1 cellular context compared by ENCODE assay signal in genomic region chr3:175199961-175200360, GRCh38.
TF ChIP-seq lines count a peak whose summit lies in the region.

No MANE protein-coding gene starts in this region.

TF ChIP-seq in GM23338, 12 proteins besides CTCF, POLR2A, EP300 and RAD21 (continued from another document):
- TF ChIP-seq EZH2 (IDR thresholded peaks at IDR 0.05; ENCODE audit: low read depth, unreplicated experiment) (no peak), POLR2AphosphoS5 (IDR thresholded peaks at IDR 0.05; ENCODE audit: low read depth) (no peak), JUNB (IDR thresholded peaks at IDR 0.05; ENCODE audit: unreplicated experiment) (no peak), NANOG (IDR thresholded peaks at IDR 0.05; ENCODE audit: borderline replicate concordance) (no peak)
- TF ChIP-seq, protein P1, sequence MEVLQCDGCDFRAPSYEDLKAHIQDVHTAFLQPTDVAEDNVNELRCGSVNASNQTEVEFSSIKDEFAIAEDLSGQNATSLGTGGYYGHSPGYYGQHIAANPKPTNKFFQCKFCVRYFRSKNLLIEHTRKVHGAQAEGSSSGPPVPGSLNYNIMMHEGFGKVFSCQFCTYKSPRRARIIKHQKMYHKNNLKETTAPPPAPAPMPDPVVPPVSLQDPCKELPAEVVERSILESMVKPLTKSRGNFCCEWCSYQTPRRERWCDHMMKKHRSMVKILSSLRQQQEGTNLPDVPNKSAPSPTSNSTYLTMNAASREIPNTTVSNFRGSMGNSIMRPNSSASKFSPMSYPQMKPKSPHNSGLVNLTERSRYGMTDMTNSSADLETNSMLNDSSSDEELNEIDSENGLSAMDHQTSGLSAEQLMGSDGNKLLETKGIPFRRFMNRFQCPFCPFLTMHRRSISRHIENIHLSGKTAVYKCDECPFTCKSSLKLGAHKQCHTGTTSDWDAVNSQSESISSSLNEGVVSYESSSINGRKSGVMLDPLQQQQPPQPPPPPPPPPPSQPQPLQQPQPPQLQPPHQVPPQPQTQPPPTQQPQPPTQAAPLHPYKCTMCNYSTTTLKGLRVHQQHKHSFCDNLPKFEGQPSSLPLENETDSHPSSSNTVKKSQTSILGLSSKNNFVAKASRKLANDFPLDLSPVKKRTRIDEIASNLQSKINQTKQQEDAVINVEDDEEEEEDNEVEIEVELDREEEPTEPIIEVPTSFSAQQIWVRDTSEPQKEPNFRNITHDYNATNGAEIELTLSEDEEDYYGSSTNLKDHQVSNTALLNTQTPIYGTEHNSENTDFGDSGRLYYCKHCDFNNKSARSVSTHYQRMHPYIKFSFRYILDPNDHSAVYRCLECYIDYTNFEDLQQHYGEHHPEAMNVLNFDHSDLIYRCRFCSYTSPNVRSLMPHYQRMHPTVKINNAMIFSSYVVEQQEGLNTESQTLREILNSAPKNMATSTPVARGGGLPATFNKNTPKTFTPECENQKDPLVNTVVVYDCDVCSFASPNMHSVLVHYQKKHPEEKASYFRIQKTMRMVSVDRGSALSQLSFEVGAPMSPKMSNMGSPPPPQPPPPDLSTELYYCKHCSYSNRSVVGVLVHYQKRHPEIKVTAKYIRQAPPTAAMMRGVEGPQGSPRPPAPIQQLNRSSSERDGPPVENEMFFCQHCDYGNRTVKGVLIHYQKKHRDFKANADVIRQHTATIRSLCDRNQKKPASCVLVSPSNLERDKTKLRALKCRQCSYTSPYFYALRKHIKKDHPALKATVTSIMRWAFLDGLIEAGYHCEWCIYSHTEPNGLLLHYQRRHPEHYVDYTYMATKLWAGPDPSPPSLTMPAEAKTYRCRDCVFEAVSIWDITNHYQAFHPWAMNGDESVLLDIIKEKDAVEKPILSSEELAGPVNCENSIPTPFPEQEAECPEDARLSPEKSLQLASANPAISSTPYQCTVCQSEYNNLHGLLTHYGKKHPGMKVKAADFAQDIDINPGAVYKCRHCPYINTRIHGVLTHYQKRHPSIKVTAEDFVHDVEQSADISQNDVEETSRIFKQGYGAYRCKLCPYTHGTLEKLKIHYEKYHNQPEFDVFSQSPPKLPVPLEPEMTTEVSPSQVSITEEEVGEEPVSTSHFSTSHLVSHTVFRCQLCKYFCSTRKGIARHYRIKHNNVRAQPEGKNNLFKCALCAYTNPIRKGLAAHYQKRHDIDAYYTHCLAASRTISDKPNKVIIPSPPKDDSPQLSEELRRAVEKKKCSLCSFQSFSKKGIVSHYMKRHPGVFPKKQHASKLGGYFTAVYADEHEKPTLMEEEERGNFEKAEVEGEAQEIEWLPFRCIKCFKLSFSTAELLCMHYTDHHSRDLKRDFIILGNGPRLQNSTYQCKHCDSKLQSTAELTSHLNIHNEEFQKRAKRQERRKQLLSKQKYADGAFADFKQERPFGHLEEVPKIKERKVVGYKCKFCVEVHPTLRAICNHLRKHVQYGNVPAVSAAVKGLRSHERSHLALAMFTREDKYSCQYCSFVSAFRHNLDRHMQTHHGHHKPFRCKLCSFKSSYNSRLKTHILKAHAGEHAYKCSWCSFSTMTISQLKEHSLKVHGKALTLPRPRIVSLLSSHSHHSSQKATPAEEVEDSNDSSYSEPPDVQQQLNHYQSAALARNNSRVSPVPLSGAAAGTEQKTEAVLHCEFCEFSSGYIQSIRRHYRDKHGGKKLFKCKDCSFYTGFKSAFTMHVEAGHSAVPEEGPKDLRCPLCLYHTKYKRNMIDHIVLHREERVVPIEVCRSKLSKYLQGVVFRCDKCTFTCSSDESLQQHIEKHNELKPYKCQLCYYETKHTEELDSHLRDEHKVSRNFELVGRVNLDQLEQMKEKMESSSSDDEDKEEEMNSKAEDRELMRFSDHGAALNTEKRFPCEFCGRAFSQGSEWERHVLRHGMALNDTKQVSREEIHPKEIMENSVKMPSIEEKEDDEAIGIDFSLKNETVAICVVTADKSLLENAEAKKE (CRISPR knock-in tag; IDR thresholded peaks at IDR 0.05), result no peak
- TF ChIP-seq, protein P2, sequence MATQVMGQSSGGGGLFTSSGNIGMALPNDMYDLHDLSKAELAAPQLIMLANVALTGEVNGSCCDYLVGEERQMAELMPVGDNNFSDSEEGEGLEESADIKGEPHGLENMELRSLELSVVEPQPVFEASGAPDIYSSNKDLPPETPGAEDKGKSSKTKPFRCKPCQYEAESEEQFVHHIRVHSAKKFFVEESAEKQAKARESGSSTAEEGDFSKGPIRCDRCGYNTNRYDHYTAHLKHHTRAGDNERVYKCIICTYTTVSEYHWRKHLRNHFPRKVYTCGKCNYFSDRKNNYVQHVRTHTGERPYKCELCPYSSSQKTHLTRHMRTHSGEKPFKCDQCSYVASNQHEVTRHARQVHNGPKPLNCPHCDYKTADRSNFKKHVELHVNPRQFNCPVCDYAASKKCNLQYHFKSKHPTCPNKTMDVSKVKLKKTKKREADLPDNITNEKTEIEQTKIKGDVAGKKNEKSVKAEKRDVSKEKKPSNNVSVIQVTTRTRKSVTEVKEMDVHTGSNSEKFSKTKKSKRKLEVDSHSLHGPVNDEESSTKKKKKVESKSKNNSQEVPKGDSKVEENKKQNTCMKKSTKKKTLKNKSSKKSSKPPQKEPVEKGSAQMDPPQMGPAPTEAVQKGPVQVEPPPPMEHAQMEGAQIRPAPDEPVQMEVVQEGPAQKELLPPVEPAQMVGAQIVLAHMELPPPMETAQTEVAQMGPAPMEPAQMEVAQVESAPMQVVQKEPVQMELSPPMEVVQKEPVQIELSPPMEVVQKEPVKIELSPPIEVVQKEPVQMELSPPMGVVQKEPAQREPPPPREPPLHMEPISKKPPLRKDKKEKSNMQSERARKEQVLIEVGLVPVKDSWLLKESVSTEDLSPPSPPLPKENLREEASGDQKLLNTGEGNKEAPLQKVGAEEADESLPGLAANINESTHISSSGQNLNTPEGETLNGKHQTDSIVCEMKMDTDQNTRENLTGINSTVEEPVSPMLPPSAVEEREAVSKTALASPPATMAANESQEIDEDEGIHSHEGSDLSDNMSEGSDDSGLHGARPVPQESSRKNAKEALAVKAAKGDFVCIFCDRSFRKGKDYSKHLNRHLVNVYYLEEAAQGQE (IDR thresholded peaks at IDR 0.05; ENCODE audit: unreplicated experiment), result no peak
